ENCODE assay signal across 1 cellular context in genomic region chr7:100393233-100393905, GRCh38.
TF ChIP-seq lines count a peak whose summit lies in the region.

No MANE protein-coding gene starts in this region.

TF ChIP-seq in K562, 482 proteins besides CTCF, POLR2A, EP300 and RAD21:
- TF ChIP-seq PHF21A (IDR thresholded peaks at IDR 0.05; ENCODE audit: borderline replicate concordance, low read depth) (no peak), SMARCA5 (IDR thresholded peaks at IDR 0.05) (0 out of 2 replicates have a peak, but pooled peaks have one; percentile 21), LARP7 (IDR thresholded peaks at IDR 0.05) (no peak), RBM25 (IDR thresholded peaks at IDR 0.05; ENCODE audit: low read depth, low read length, severe bottlenecking) (peak; percentile 93), ZBTB1 (CRISPR knock-in tag; IDR thresholded peaks at IDR 0.05; ENCODE audit: borderline replicate concordance, low read depth) (no peak), CTBP1 (IDR thresholded peaks at IDR 0.05; ENCODE audit: borderline replicate concordance) (no peak), SPI1 (IDR thresholded peaks at IDR 0.05; ENCODE audit: borderline replicate concordance, low read depth, low read length) (peak; percentile 41; the same call in 1 of the 2 replicates), ZNF561 (CRISPR knock-in tag; conservative IDR thresholded peaks at IDR 0.05) (no peak), GABPB1 (CRISPR knock-in tag; IDR thresholded peaks at IDR 0.05) (no peak), THRAP3 (IDR thresholded peaks at IDR 0.05; ENCODE audit: borderline replicate concordance) (no peak), MCM2 (IDR thresholded peaks at IDR 0.05; ENCODE audit: low read depth) (no peak), TAF1 (IDR thresholded peaks at IDR 0.05; ENCODE audit: control insufficient read depth, extremely low read depth, insufficient read depth, low read length, severe bottlenecking) (no peak), BRF1 (IDR thresholded peaks at IDR 0.05; ENCODE audit: borderline replicate concordance, extremely low read depth, insufficient read length) (no peak), ZKSCAN3 (CRISPR knock-in tag; IDR thresholded peaks at IDR 0.05) (no peak), HNRNPLL (IDR thresholded peaks at IDR 0.05; ENCODE audit: low read depth, low read length, poor library complexity, severe bottlenecking) (no peak), SNIP1 (IDR thresholded peaks at IDR 0.05; ENCODE audit: low read depth) (no peak), FOXA3 (CRISPR knock-in tag; conservative IDR thresholded peaks at IDR 0.05 in 1 of 2, IDR thresholded peaks at IDR 0.05 in 1 of 2) (no peak), ZBTB17 (CRISPR knock-in tag; IDR thresholded peaks at IDR 0.05) (no peak), ZNF212 (CRISPR knock-in tag; IDR thresholded peaks at IDR 0.05) (no peak), POLR2B (IDR thresholded peaks at IDR 0.05; ENCODE audit: low read depth, partially characterized antibody) (no peak), ZNF124 (CRISPR knock-in tag; IDR thresholded peaks at IDR 0.05) (no peak), FOXJ2 (tag; IDR thresholded peaks at IDR 0.05) (no peak), RB1 (IDR thresholded peaks at IDR 0.05; ENCODE audit: low read depth) (no peak), ARID2 (IDR thresholded peaks at IDR 0.05) (no peak), NUFIP1 (IDR thresholded peaks at IDR 0.05; ENCODE audit: partially characterized antibody) (no peak), HDAC6 (IDR thresholded peaks at IDR 0.05; ENCODE audit: low read depth, low read length) (no peak)
